ENCODE assay signal across 8 cellular contexts in genomic region chr2:175003875-175004729, GRCh38. TPM values are rescaled to one million over a fixed set of nuclear protein-coding genes. Genes with fewer than 3 reads are reported as not detected.
DNase-seq lines count a peak whose midpoint lies in the region; ATAC-seq, FAIRE-seq and TF ChIP-seq lines count a peak whose summit lies in the region.

No MANE protein-coding gene starts in this region.

- no peaks in the 10 kb centered on the region for H3K36me3 ChIP-seq in CD8-positive, alpha-beta T cell (ENCODE audit: insufficient read depth, low read length)
- H3K36me3 ChIP-seq in psoas muscle (ENCODE audit: insufficient read depth in 1 of 2, low read depth in 1 of 2) = no peaks in the 10 kb centered on the region

- H3K4me1 ChIP-seq in CD8-positive, alpha-beta T cell (ENCODE audit: insufficient read depth, low read length) = peaks cover 8% of the 10 kb centered on the region
- no peaks in the 10 kb centered on the region for H3K4me1 ChIP-seq in H9 (ENCODE audit: insufficient read depth, low read length)
- H3K4me1 ChIP-seq in psoas muscle = no peaks in the 10 kb centered on the region

- no peak overlapping the region for H3K4me3 ChIP-seq in CD8-positive, alpha-beta T cell (ENCODE audit: low read depth, low read length)
- H3K4me3 ChIP-seq in fibroblast of the aortic adventitia (ENCODE audit: low read depth, low read length) = peak overlapping the region; percentile 44
- H3K4me3 ChIP-seq in psoas muscle = peak overlapping the region; percentile 76

- POLR2A ChIA-PET in CD8-positive, alpha-beta T cell (lab: Charles Lee) = interaction anchor here (0.7 kb wide), 1 partner anchor 59 kb away, joined by 8 read pairs; no protein-coding TSS in a partner anchor

- H3K56ac ChIP-seq in H9 (ENCODE audit: insufficient read length, low read depth, low read length) = no peak overlapping the region

- H3K4me3 Mint-ChIP-seq in CD8-positive, alpha-beta T cell = peak overlapping the region; percentile 86
- peak overlapping the region; percentile 88 to 98 for H3K4me3 Mint-ChIP-seq in H9

- H3K9me3 ChIP-seq in CD8-positive, alpha-beta T cell (ENCODE audit: low read length) = no peaks in the 10 kb centered on the region
- no peaks in the 10 kb centered on the region for H3K9me3 ChIP-seq in H9 (ENCODE audit: control insufficient read depth, low read depth, low read length)
- H3K9me3 ChIP-seq in psoas muscle = no peaks in the 10 kb centered on the region

- no peak overlapping the region for H4K91ac ChIP-seq in H9 (ENCODE audit: insufficient read length, low read depth, low read length)

- no peak overlapping the region for H4K5ac ChIP-seq in H9 (ENCODE audit: insufficient read length, low read depth, low read length)

- H3K9me3 Mint-ChIP-seq in CD8-positive, alpha-beta T cell = no peaks in the 10 kb centered on the region
- H3K9me3 Mint-ChIP-seq in H9 = no peaks in the 10 kb centered on the region; a peak in 1 of 5 replicates

- DNase-seq in CD8-positive, alpha-beta T cell = no peak
- peak; percentile 62 for DNase-seq in H9
- DNase-seq in SK-N-DZ (ENCODE audit: low spot score) = peak; percentile 47
- peak; percentile 12 for DNase-seq in fibroblast of the aortic adventitia (ENCODE audit: low read depth)
- DNase-seq in psoas muscle = no peak
- no peak for DNase-seq in RCC 7860 (ENCODE audit: low spot score)
- DNase-seq in NCI-H524 treated with DMSO at 0.1 percent for 48 hours (lab: John Stamatoyannopoulos, UW) = no peak

- H2AK5ac ChIP-seq in H9 (ENCODE audit: insufficient read length, low read length) = no peak overlapping the region

- no peak for FAIRE-seq in RCC 7860 (lab: Jason Lieb, UNC)

- H2AFZ ChIP-seq in H9 (ENCODE audit: low read length) = no peak overlapping the region

- ATAC-seq in CD8-positive, alpha-beta T cell = no peak
- ATAC-seq in psoas muscle (peak in 1 of 4 donors; percentile 7), HG02970 (IDR thresholded peaks at IDR 0.05; ENCODE audit: low FRiP score, unreplicated experiment) (no peak)

- H3K79me2 ChIP-seq in H9 (ENCODE audit: insufficient read depth, low read length) = peaks cover 13% of the 10 kb centered on the region; the same call in 1 of the 2 replicates

- no peak overlapping the region for H2BK20ac ChIP-seq in H9 (ENCODE audit: low read depth, low read length, poor library complexity, severe bottlenecking)

- no peaks in the 10 kb centered on the region for H3K36me3 Mint-ChIP-seq in CD8-positive, alpha-beta T cell
- H3K36me3 Mint-ChIP-seq in H9 (ENCODE audit: insufficient read depth in 1 of 3, low read depth in 3 of 3) = peaks cover 1 to 4% (median 4%) of the 10 kb centered on the region in 3 experiments; a peak in 4 of 7 replicates

- WGBS in H9 (ENCODE audit: extremely low coverage, insufficient read length, low lambda C conversion rate) = no CpG with 5 or more reads among the region's 16 CpGs
- WGBS in psoas muscle, 3 donors = 19 to 29% (median 19%) methylated on average over 15 to 16 of the region's 16 CpGs

- CTCF ChIA-PET in CD8-positive, alpha-beta T cell (lab: Charles Lee) = interaction anchor here (0.9 to 1.9 kb wide), 3 partner anchors 10 to 255 kb away, joined by 3 to 7 read pairs (median 5); no protein-coding TSS in a partner anchor

- H2BK12ac ChIP-seq in H9 (ENCODE audit: insufficient read length, low read depth, low read length) = no peak overlapping the region

- H3K27me3 ChIP-seq in CD8-positive, alpha-beta T cell (ENCODE audit: insufficient read depth, low read length) = peaks cover 17% of the 10 kb centered on the region
- no peaks in the 10 kb centered on the region for H3K27me3 ChIP-seq in H9 (ENCODE audit: insufficient read depth, low read length)
- peaks cover 0 to 61% (median 0%) of the 10 kb centered on the region in 3 donors for H3K27me3 ChIP-seq in psoas muscle (ENCODE audit: insufficient read depth in 3 of 3, low read length in 2 of 3)

- H3K23ac ChIP-seq in H9 (ENCODE audit: insufficient read length, low read depth, low read length) = no peak overlapping the region

- no peak overlapping the region for H3K27ac ChIP-seq in CD8-positive, alpha-beta T cell (ENCODE audit: low read depth, low read length)
- H3K27ac ChIP-seq in H9 (ENCODE audit: insufficient read length, low read depth, low read length) (no peak overlapping the region), psoas muscle (no peak overlapping the region)

- H3T11ph ChIP-seq in H9 (ENCODE audit: low read length) = no peak overlapping the region

- H2BK120ac ChIP-seq in H9 (ENCODE audit: low read depth, low read length, poor library complexity, severe bottlenecking) = no peak overlapping the region

- no peak overlapping the region for H4K8ac ChIP-seq in H9 (replicated peaks; ENCODE audit: insufficient read length, low read depth, low read length)

- H3K9ac ChIP-seq in H9 (ENCODE audit: extremely low read depth, insufficient read length, low read length) = peak overlapping the region; percentile 53

- no peak overlapping the region for H3K18ac ChIP-seq in H9 (ENCODE audit: insufficient read length, low read depth, low read length)

- H3K23me2 ChIP-seq in H9 (ENCODE audit: insufficient read length, low read depth, low read length, poor library complexity, severe bottlenecking) = peaks cover 3% of the 10 kb centered on the region

- H3K14ac ChIP-seq in H9 (ENCODE audit: insufficient read depth, low read length) = no peak overlapping the region

- H3K4me2 ChIP-seq in H9 (ENCODE audit: insufficient read depth, insufficient read length, low read length) = peak overlapping the region; percentile 57

- H3K27me3 Mint-ChIP-seq in CD8-positive, alpha-beta T cell (ENCODE audit: low read depth) = peaks cover 69% of the 10 kb centered on the region
- no peaks in the 10 kb centered on the region; the same call in 1 of the 2 replicates for H3K27me3 Mint-ChIP-seq in H9 (ENCODE audit: low read depth)

- H4K20me1 ChIP-seq in H9 (ENCODE audit: control insufficient read depth, insufficient read depth, insufficient read length) = no peaks in the 10 kb centered on the region

- no peak overlapping the region for H3K27ac Mint-ChIP-seq in CD8-positive, alpha-beta T cell
- peak overlapping the region; percentile 92 to 98 (median 96) for H3K27ac Mint-ChIP-seq in H9

- intact Hi-C loops in CD8-positive, alpha-beta T cell (cut with DNase I, micrococcal nuclease) = loop anchor here in 1 of 2 experiments (10.0 kb wide), 1 partner anchor 449 kb away; no protein-coding TSS in a partner anchor
- intact Hi-C loops in psoas muscle (cut with DNase I) = no loop called here

- H2BK15ac ChIP-seq in H9 (ENCODE audit: low read depth, low read length) = no peak overlapping the region

- no peak for TF ChIP-seq CTCF in CD8-positive, alpha-beta T cell (IDR thresholded peaks at IDR 0.05)
- TF ChIP-seq CTCF in H9 (conservative IDR thresholded peaks at IDR 0.05) (no peak), fibroblast of the aortic adventitia (IDR thresholded peaks at IDR 0.05; ENCODE audit: insufficient read depth, low read length) (no peak), psoas muscle (IDR thresholded peaks at IDR 0.05) (no peak)

- H3K4ac ChIP-seq in H9 (ENCODE audit: low read depth, low read length) = no peak overlapping the region

- no peak overlapping the region for H2BK5ac ChIP-seq in H9 (ENCODE audit: insufficient read length, low read length)

- peaks cover 14% of the 10 kb centered on the region for H3K4me1 Mint-ChIP-seq in CD8-positive, alpha-beta T cell (ENCODE audit: low read depth)
- H3K4me1 Mint-ChIP-seq in H9 = peaks cover 41 to 43% of the 10 kb centered on the region in 2 experiments

- H3K79me1 ChIP-seq in H9 (ENCODE audit: insufficient read depth, low read depth, low read length, poor library complexity, severe bottlenecking) = no peaks in the 10 kb centered on the region

RNA-seq across cellular contexts. Expression of gene CHN1, which starts 1.1 kb away (rescaled TPM):
- 1 to 10 TPM; 4.5 to 4.6 TPM for total RNA-seq in CD8-positive, alpha-beta T cell
- total RNA-seq in H9 (2021) = 33.9 and 37.0 TPM in 2 replicates
- polyA plus RNA-seq in SK-N-DZ (2014; cell fraction: cytosol; rRNA removed) = 81.6 and 96.7 TPM in 2 replicates
- polyA plus RNA-seq in SK-N-DZ (2014; cell fraction: nucleus; rRNA removed) = 64.2 and 86.9 TPM in 2 replicates
- total RNA-seq in fibroblast of the aortic adventitia (ENCODE audit: low replicate concordance) = 2.3 and 3.3 TPM in 2 replicates
- 1 to 10 TPM; 2.2 to 4.2 (median 2.8) TPM for total RNA-seq in psoas muscle
- 1 to 10 TPM; 1.8 to 2.7 (median 2.3) TPM for polyA plus RNA-seq in psoas muscle

Comparison
In these comparisons a context has a peak if more than half of its experiments do, and no peak if none do; other contexts are left out.
1. DNase-seq: peak in H9 (single experiment), SK-N-DZ (single experiment) and fibroblast of the aortic adventitia (single experiment); none in CD8-positive, alpha-beta T cell (0 of 7), psoas muscle (0 of 2), RCC 7860 (single experiment) and NCI-H524 treated with DMSO at 0.1 percent for 48 hours (single experiment).